22 cellular contexts compared by ENCODE assay signal in the genomic region with DNA sequence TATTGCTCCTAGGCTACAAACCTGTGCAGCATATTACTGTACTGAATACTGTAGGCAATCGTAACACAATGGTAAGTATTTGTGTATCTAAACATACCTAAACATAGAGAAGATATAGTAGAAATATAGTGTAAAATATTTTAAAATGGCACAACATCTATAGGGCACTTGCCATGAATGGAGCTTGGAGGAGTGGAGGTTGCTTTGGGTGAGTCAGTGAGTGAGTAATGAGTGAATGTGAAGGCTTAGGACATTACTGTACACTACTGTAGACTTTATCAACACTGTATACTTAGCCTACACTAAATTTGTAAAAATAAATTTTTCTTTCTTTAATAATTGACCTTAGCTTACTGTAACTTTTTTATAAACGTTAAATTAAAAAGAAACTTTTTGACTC. TPM values are rescaled to one million over a fixed set of nuclear protein-coding genes. Genes with fewer than 3 reads are reported as not detected.
A peak's percentile ranks its signal among the peaks of the same experiment; 100 is the strongest.
DNase-seq lines count a peak whose midpoint lies in the region; ATAC-seq, FAIRE-seq and TF ChIP-seq lines count a peak whose summit lies in the region.
"Had no signal": no experiment of that assay in that cellular context is flagged by ENCODE, and none has a peak within 500 bp of the region (broad histone marks: within the 10 kb centered on the region; RNA-seq: fewer than 3 reads in every experiment).

No MANE protein-coding gene starts in this region.

- H3K9me3 ChIP-seq in GM23248 (ENCODE audit: low read depth), result no peaks in the 10 kb centered on the region
- no peaks in the 10 kb centered on the region for H3K9me3 ChIP-seq in thyroid gland
- H3K9me3 ChIP-seq: pancreas, uterus had no signal

- H3K4me3 ChIP-seq in GM23248, result no peak overlapping the region
- no peak overlapping the region for H3K4me3 ChIP-seq in bronchial epithelial cell (ENCODE audit: low read depth, low read length)
- no peak overlapping the region for H3K4me3 ChIP-seq in thyroid gland (replicated peaks in 1 of 3)
- H3K4me3 ChIP-seq: pancreas, SK-N-MC, skin epidermis, uterus had no signal

- no peak for TF ChIP-seq CTCF in bronchial epithelial cell (IDR thresholded peaks at IDR 0.05; ENCODE audit: insufficient read depth, low read length, severe bottlenecking)
- no peak for TF ChIP-seq CTCF in thyroid gland (IDR thresholded peaks at IDR 0.05)

- no peaks in the 10 kb centered on the region for H3K79me2 ChIP-seq in GM23248 (ENCODE audit: insufficient read depth)

- H3K36me3 ChIP-seq in GM23248 (ENCODE audit: low read depth), result no peaks in the 10 kb centered on the region
- H3K36me3 ChIP-seq in bronchial epithelial cell (ENCODE audit: control insufficient read depth, insufficient read depth, low read length), result no peaks in the 10 kb centered on the region
- no peaks in the 10 kb centered on the region for H3K36me3 ChIP-seq in thyroid gland
- H3K36me3 ChIP-seq: pancreas, uterus had no signal

- H4K20me1 ChIP-seq in GM23248 (ENCODE audit: insufficient read depth), result no peaks in the 10 kb centered on the region

- intact Hi-C loops in thyroid gland (cut with DNase I), result no loop called here

- WGBS in GM23248 (ENCODE audit: low coverage in 1 of 2, low lambda C conversion rate in 2 of 2, missing lambda C conversion rate in 2 of 2), 2 experiments, result 23 to 28% methylated on average over 2 of the region's 2 CpGs
- 87 to 91% methylated on average over 2 of the region's 2 CpGs for WGBS in thyroid gland, 2 donors

- peak; percentile 95 for FAIRE-seq in RCC 7860 (lab: Jason Lieb, UNC)
- FAIRE-seq in bronchial epithelial cell (lab: Jason Lieb, UNC), result no peak
- FAIRE-seq: islet of Langerhans, pancreas had no signal

- H3K27ac ChIP-seq in GM23248, result no peak overlapping the region
- no peak overlapping the region for H3K27ac ChIP-seq in thyroid gland
- H3K27ac ChIP-seq: pancreas, SK-N-MC, skin epidermis, uterus had no signal

- ATAC-seq in GM18909 (IDR thresholded peaks at IDR 0.05; ENCODE audit: poor library complexity, unreplicated experiment), result no peak
- no peak for ATAC-seq in GM19324 (IDR thresholded peaks at IDR 0.05; ENCODE audit: low FRiP score, unreplicated experiment)
- ATAC-seq: naive thymus-derived CD4-positive, alpha-beta T cell; pancreas had no signal

- no peaks in the 10 kb centered on the region for H3K27me3 ChIP-seq in GM23248 (replicated peaks; ENCODE audit: insufficient read depth)
- no peaks in the 10 kb centered on the region for H3K27me3 ChIP-seq in bronchial epithelial cell (ENCODE audit: control insufficient read depth, insufficient read depth, low read length)
- H3K27me3 ChIP-seq in thyroid gland, result no peaks in the 10 kb centered on the region
- H3K27me3 ChIP-seq: pancreas, uterus had no signal

- H3K9me2 ChIP-seq in GM23248 (ENCODE audit: insufficient read depth), result no peaks in the 10 kb centered on the region

- peaks cover 13% of the 10 kb centered on the region; the same call in 1 of the 2 replicates for H3K4me1 ChIP-seq in GM23248 (ENCODE audit: insufficient read depth)
- no peaks in the 10 kb centered on the region for H3K4me1 ChIP-seq in thyroid gland
- H3K4me1 ChIP-seq: pancreas, uterus had no signal

- TF ChIP-seq POLR2A in thyroid gland (IDR thresholded peaks at IDR 0.05), result no peak

- H3F3A ChIP-seq in GM23248 (ENCODE audit: insufficient read depth), result peaks cover 6% of the 10 kb centered on the region; the same call in 1 of the 2 replicates

- H2AFZ ChIP-seq in GM23248, result no peak overlapping the region

- in situ Hi-C loops in GM23248 (cut with MboI), result no loop called here

- no peak overlapping the region for H3K9ac ChIP-seq in GM23248

- H3K4me2 ChIP-seq in GM23248 (ENCODE audit: unreplicated experiment), result no peak overlapping the region

- DNase-seq in GM23248 (peak; percentile 81), RCC 7860 (ENCODE audit: low spot score) (peak; percentile 62), bronchial epithelial cell (ENCODE audit: low read depth) (peak; percentile 86), kidney glomerular epithelial cell (lab: John Stamatoyannopoulos, UW) (peak; percentile 59), thyroid gland (no peak)
- DNase-seq in stimulated activated CD4-positive, alpha-beta T cell treated with anti-CD3 and anti-CD28 coated beads, Interleukin-1b, Interleukin-23, amount 100 ng/mL, for 48 hours, result no peak
- DNase-seq: activated CD4-positive, alpha-beta T cell treated with anti-CD3 and anti-CD28 coated beads, Interleukin-2, amount 10 ng/mL, durations not matched to agents 24 days and 14 days; activated naive CD4-positive, alpha-beta T cell treated with Interleukin-2 at 50 U/mL for 16 hours; activated T-cell treated with anti-CD3 and anti-CD28 coated beads for 4 hours; H9; naive thymus-derived CD4-positive, alpha-beta T cell; NCI-H1092 treated with DMSO at 0.1 percent for 48 hours; pancreas; stimulated activated CD4-positive, alpha-beta T cell treated with anti-CD3 and anti-CD28 coated beads, Interleukin-4, amount 100 ng/mL, for 24 hours; uterus had no signal

RNA-seq across cellular contexts. Expression of a gene that starts 7.9 kb away (rescaled TPM):
- total RNA-seq in GM23248 (2014; rRNA removed; shearing (Covaris generic)), result not detected in 2 replicates
- not detected in 2 replicates for polyA plus RNA-seq in GM23248 (2016; fragmentation: Nextera tagmentation; extraction: Ambion mirVana)
- total RNA-seq in bronchial epithelial cell (not detected in 2 replicates), thyroid gland (under 1 TPM in 2 of 4 donors, not detected in 2; 0.11 to 0.29 TPM)
- total RNA-seq: activated CD4-positive, alpha-beta T cell treated with anti-CD3 and anti-CD28 coated beads, Interleukin-2, amount 10 ng/mL, durations not matched to agents 24 days and 14 days; dermis microvascular lymphatic vessel endothelial cell; naive thymus-derived CD4-positive, alpha-beta T cell had no signal
- polyA plus RNA-seq: esophagus had no signal

RNA-seq across cellular contexts. Expression of a gene that starts 9.0 kb away (rescaled TPM):
- total RNA-seq in GM23248 (2014; rRNA removed; shearing (Covaris generic)), result 59.1 and 69.6 TPM in 2 replicates
- polyA plus RNA-seq in GM23248 (2016; fragmentation: Nextera tagmentation; extraction: Ambion mirVana), result 55.5 and 61.1 TPM in 2 replicates
- total RNA-seq in bronchial epithelial cell (19.5 and 35.3 TPM in 2 replicates), thyroid gland (10 to 100 TPM; 38.8 to 55.0 (median 41.0) TPM)

RNA-seq across cellular contexts. Expression of a gene that starts 44.1 kb away (rescaled TPM):
- not detected in 2 replicates for total RNA-seq in GM23248 (2014; rRNA removed; shearing (Covaris generic))
- polyA plus RNA-seq in GM23248 (2016; fragmentation: Nextera tagmentation; extraction: Ambion mirVana), result not detected in 2 replicates
- total RNA-seq in bronchial epithelial cell, result not detected in 2 replicates
- 1 to 10 TPM in 1 of 4 donors, not detected in 3; 1.0 TPM for total RNA-seq in thyroid gland
- total RNA-seq: activated CD4-positive, alpha-beta T cell treated with anti-CD3 and anti-CD28 coated beads, Interleukin-2, amount 10 ng/mL, durations not matched to agents 24 days and 14 days; dermis microvascular lymphatic vessel endothelial cell had no signal
- polyA plus RNA-seq: naive thymus-derived CD4-positive, alpha-beta T cell had no signal

RNA-seq across cellular contexts. Expression of a gene that starts 50.9 kb away (rescaled TPM):
- 9.7 and 11.9 TPM in 2 replicates for total RNA-seq in GM23248 (2014; rRNA removed; shearing (Covaris generic))
- polyA plus RNA-seq in GM23248 (2016; fragmentation: Nextera tagmentation; extraction: Ambion mirVana), result 8.5 and 13.5 TPM in 2 replicates
- total RNA-seq in bronchial epithelial cell (4.7 and 7.9 TPM in 2 replicates), thyroid gland (10 to 100 TPM; 30.1 to 57.7 (median 41.6) TPM)

Comparison
In these comparisons a context has a peak if more than half of its experiments do, and no peak if none do; other contexts are left out.
1. DNase-seq: peak in GM23248 (single experiment), RCC 7860 (single experiment), bronchial epithelial cell (single experiment) and kidney glomerular epithelial cell (single experiment); none in stimulated activated CD4-positive, alpha-beta T cell treated with anti-CD3 and anti-CD28 coated beads, Interleukin-1b, Interleukin-23, amount 100 ng/mL, for 48 hours (single experiment) and thyroid gland (0 of 2).